Comparison of ENCODE assay signal across 1 cellular context in the genomic region with DNA sequence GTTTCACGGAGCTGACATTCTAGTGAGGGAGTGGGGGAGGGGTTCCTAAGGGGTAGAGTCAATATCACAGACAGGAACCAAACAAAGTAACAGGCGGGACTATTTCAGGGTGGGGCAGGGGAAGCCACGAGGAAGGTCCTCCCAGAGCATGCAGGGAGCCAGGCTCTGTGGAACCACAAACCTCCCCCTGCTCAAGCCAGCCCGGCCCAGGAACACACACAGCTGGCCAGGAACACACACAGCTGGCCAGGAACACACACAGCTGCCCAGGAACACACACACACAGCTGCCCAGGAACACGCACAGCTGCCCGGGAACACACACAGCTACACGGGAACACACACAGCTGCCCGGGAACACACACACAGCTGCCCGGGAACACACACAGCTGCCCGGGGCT.
TF ChIP-seq lines count a peak whose summit lies in the region.

No MANE protein-coding gene starts in this region.

TF ChIP-seq in HepG2, 621 proteins besides CTCF, POLR2A, EP300 and RAD21:
- TF ChIP-seq ZFP82 (CRISPR knock-in tag; IDR thresholded peaks at IDR 0.05; ENCODE audit: borderline replicate concordance) = no peak
- TF ChIP-seq ZNF281 (CRISPR knock-in tag; IDR thresholded peaks at IDR 0.05; ENCODE audit: borderline replicate concordance) = peak; percentile 31; the same call in 1 of the 2 replicates
- no peak for TF ChIP-seq ZNF770 (CRISPR knock-in tag; IDR thresholded peaks at IDR 0.05)
- no peak for TF ChIP-seq CC2D1A (CRISPR knock-in tag; IDR thresholded peaks at IDR 0.05)
- TF ChIP-seq, protein P1, sequence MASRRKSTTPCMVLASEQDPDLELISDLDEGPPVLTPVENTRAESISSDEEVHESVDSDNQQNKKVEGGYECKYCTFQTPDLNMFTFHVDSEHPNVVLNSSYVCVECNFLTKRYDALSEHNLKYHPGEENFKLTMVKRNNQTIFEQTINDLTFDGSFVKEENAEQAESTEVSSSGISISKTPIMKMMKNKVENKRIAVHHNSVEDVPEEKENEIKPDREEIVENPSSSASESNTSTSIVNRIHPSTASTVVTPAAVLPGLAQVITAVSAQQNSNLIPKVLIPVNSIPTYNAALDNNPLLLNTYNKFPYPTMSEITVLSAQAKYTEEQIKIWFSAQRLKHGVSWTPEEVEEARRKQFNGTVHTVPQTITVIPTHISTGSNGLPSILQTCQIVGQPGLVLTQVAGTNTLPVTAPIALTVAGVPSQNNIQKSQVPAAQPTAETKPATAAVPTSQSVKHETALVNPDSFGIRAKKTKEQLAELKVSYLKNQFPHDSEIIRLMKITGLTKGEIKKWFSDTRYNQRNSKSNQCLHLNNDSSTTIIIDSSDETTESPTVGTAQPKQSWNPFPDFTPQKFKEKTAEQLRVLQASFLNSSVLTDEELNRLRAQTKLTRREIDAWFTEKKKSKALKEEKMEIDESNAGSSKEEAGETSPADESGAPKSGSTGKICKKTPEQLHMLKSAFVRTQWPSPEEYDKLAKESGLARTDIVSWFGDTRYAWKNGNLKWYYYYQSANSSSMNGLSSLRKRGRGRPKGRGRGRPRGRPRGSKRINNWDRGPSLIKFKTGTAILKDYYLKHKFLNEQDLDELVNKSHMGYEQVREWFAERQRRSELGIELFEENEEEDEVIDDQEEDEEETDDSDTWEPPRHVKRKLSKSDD (CRISPR knock-in tag; IDR thresholded peaks at IDR 0.05; ENCODE audit: low read depth) = no peak
